ENCODE assay signal across 23 cellular contexts in the genomic region with DNA sequence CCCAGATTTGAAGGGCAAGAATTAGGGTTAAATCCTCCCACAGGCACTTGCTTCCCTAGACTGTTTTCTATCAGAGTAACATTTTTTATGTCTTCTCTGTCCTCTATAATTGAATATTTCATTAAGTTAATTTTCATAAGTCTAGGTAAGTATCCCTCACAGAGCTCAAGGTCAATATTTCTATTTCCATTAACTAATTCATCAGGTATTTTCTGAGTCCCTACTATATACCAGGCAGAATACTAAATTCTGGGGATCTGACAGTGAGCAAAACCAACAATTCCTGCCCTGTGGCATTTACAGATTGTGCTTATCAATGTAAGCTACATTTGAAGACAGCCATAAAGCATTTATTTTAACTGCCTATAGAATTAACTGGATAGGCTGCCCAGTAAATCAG.
"Had no signal": no experiment of that assay in that cellular context is flagged by ENCODE, and none has a peak within 500 bp of the region (broad histone marks: within the 10 kb centered on the region; RNA-seq: fewer than 3 reads in every experiment).

No MANE protein-coding gene starts in this region.

- H3K9me3 Mint-ChIP-seq: activated CD4-positive, alpha-beta T cell treated with anti-CD3 and anti-CD28 coated beads, Interleukin-2, amount 10 ng/mL, durations not matched to agents 7 days and 5 days; activated CD8-positive, alpha-beta T cell treated with anti-CD3 and anti-CD28 coated beads for 36 hours; activated naive CD4-positive, alpha-beta T cell treated with anti-CD3 and anti-CD28 coated beads, Interleukin-2, amount 10 ng/mL, durations not matched to agents 7 days and 5 days; activated naive CD8-positive, alpha-beta T cell treated with anti-CD3 and anti-CD28 coated beads, Interleukin-2, amount 50 U/mL, for 24 hours; central memory CD8-positive, alpha-beta T cell; naive thymus-derived CD8-positive, alpha-beta T cell had no signal

- H3K27ac ChIP-seq: neutrophil, ovary, thoracic aorta, upper lobe of right lung had no signal

- H3K9me3 ChIP-seq: lower lobe of right lung, neutrophil, ovary, thoracic aorta, upper lobe of right lung had no signal

- H3K27ac Mint-ChIP-seq: activated CD4-positive, alpha-beta T cell treated with anti-CD3 and anti-CD28 coated beads, Interleukin-2, amount 10 ng/mL, durations not matched to agents 7 days and 5 days; activated CD8-positive, alpha-beta memory T cell treated with anti-CD3 and anti-CD28 coated beads, Interleukin-2, amount 10 ng/mL, durations not matched to agents 7 days and 5 days; activated CD8-positive, alpha-beta T cell treated with anti-CD3 and anti-CD28 coated beads for 36 hours; activated naive CD4-positive, alpha-beta T cell treated with anti-CD3 and anti-CD28 coated beads, Interleukin-2, amount 10 ng/mL, durations not matched to agents 7 days and 5 days; activated naive CD8-positive, alpha-beta T cell treated with anti-CD3 and anti-CD28 coated beads, Interleukin-2, amount 50 U/mL, for 24 hours; naive thymus-derived CD8-positive, alpha-beta T cell had no signal

- H3K27me3 Mint-ChIP-seq: activated CD8-positive, alpha-beta T cell treated with anti-CD3 and anti-CD28 coated beads for 36 hours had no signal

- DNase-seq: activated CD4-positive, alpha-beta T cell treated with anti-CD3 and anti-CD28 coated beads, Interleukin-2, amount 10 ng/mL, durations not matched to agents 7 days and 5 days; activated CD8-positive, alpha-beta memory T cell treated with anti-CD3 and anti-CD28 coated beads, Interleukin-2, amount 10 ng/mL, durations not matched to agents 7 days and 5 days; activated CD8-positive, alpha-beta T cell treated with anti-CD3 and anti-CD28 coated beads for 36 hours; activated effector memory CD4-positive, alpha-beta T cell treated with anti-CD3 and anti-CD28 coated beads, Interleukin-2, amount 50 U/mL, for 16 hours; activated naive CD4-positive, alpha-beta T cell treated with anti-CD3 and anti-CD28 coated beads, Interleukin-2, amount 10 ng/mL, durations not matched to agents 7 days and 5 days; activated naive CD8-positive, alpha-beta T cell treated with anti-CD3 and anti-CD28 coated beads, Interleukin-2, amount 50 U/mL, for 24 hours; activated T-cell treated with anti-CD3 and anti-CD28 coated beads for 4 hours; anterior cingulate cortex; effector memory CD4-positive, alpha-beta T cell; glutamatergic neuron; lower lobe of right lung; naive thymus-derived CD8-positive, alpha-beta T cell; ovary; right cardiac atrium; stimulated activated CD4-positive, alpha-beta T cell treated with anti-CD3 and anti-CD28 coated beads, Interleukin-4, amount 100 ng/mL, for 24 hours; stimulated activated naive CD4-positive, alpha-beta T cell treated with Interleukin-2 at 50 U/mL for 16 hours; upper lobe of right lung had no signal

- ATAC-seq: activated CD4-positive, CD25-positive, alpha-beta regulatory T cell treated with anti-CD3 and anti-CD28 coated beads, Interleukin-2, amount 50 U/mL, for 24 hours; activated CD8-positive, alpha-beta memory T cell treated with anti-CD3 and anti-CD28 coated beads, Interleukin-2, amount 10 ng/mL, durations not matched to agents 7 days and 5 days; activated CD8-positive, alpha-beta T cell treated with anti-CD3 and anti-CD28 coated beads for 36 hours; activated naive CD8-positive, alpha-beta T cell treated with anti-CD3 and anti-CD28 coated beads, Interleukin-2, amount 50 U/mL, for 24 hours; esophagus mucosa; naive thymus-derived CD8-positive, alpha-beta T cell; right cardiac atrium had no signal

- H3K4me1 Mint-ChIP-seq: activated naive CD4-positive, alpha-beta T cell treated with anti-CD3 and anti-CD28 coated beads, Interleukin-2, amount 10 ng/mL, durations not matched to agents 7 days and 5 days; brain; central memory CD8-positive, alpha-beta T cell had no signal

- H3K4me3 Mint-ChIP-seq: activated CD4-positive, alpha-beta T cell treated with anti-CD3 and anti-CD28 coated beads, Interleukin-2, amount 10 ng/mL, durations not matched to agents 7 days and 5 days; activated CD8-positive, alpha-beta memory T cell treated with anti-CD3 and anti-CD28 coated beads, Interleukin-2, amount 10 ng/mL, durations not matched to agents 7 days and 5 days; activated CD8-positive, alpha-beta T cell treated with anti-CD3 and anti-CD28 coated beads for 36 hours; activated naive CD4-positive, alpha-beta T cell treated with anti-CD3 and anti-CD28 coated beads, Interleukin-2, amount 10 ng/mL, durations not matched to agents 7 days and 5 days; activated naive CD8-positive, alpha-beta T cell treated with anti-CD3 and anti-CD28 coated beads, Interleukin-2, amount 50 U/mL, for 24 hours; brain; central memory CD8-positive, alpha-beta T cell; naive thymus-derived CD8-positive, alpha-beta T cell had no signal

- H3K27me3 ChIP-seq: neutrophil, ovary, upper lobe of right lung had no signal

- H3K36me3 ChIP-seq: lower lobe of right lung, neutrophil, ovary, thoracic aorta, upper lobe of right lung had no signal

- H3K36me3 Mint-ChIP-seq: activated CD8-positive, alpha-beta memory T cell treated with anti-CD3 and anti-CD28 coated beads, Interleukin-2, amount 10 ng/mL, durations not matched to agents 7 days and 5 days; activated naive CD4-positive, alpha-beta T cell treated with anti-CD3 and anti-CD28 coated beads, Interleukin-2, amount 10 ng/mL, durations not matched to agents 7 days and 5 days; brain; naive thymus-derived CD8-positive, alpha-beta T cell had no signal

- H3K4me3 ChIP-seq: lower lobe of right lung, ovary, thoracic aorta, upper lobe of right lung had no signal
